10 cellular contexts compared by ENCODE assay signal in the genomic region with DNA sequence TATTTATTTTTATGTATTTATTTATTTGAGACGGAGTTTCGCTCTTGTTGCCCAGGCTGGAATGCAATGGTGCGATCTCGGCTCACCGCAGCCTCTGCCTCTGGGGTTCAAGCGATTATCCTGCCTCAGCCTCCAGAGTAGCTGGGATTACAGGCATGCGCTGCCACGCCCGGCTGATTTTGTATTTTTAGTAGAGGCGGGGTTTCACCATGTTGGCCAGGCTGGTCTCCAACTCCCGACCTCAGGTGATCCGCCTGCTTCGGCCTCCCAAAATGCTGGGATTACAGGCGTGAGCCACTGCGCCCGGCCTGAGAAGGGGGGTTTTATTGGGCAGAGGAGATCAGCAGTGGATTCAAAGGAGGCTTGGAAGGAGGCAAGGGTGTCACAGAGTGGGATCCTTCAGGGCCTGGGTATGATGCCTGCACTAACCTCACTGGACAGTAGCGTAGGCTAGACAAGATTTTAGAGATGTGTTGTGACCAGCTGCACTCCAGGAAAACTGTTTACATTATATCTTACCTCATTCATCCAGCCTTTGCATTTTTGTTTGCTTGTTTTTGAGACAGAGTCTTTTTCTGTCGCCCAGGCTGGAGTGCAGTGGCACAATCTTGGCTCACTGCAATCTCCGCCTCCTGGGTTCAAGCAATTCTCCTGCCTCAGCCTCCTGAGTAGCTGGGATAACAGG. TPM values are rescaled to one million over a fixed set of nuclear protein-coding genes. Genes with fewer than 3 reads are reported as not detected.
"Had no signal": no experiment of that assay in that cellular context is flagged by ENCODE, and none has a peak within 500 bp of the region (broad histone marks: within the 10 kb centered on the region; RNA-seq: fewer than 3 reads in every experiment).

No MANE protein-coding gene starts in this region.

RNA-seq across cellular contexts. Expression of gene THPO, which starts 38.4 kb away (rescaled TPM):
- total RNA-seq: activated CD4-positive, alpha-beta T cell treated with anti-CD3 and anti-CD28 coated beads, Interleukin-2, amount 10 ng/mL, durations not matched to agents 7 days and 5 days; activated CD8-positive, alpha-beta memory T cell treated with anti-CD3 and anti-CD28 coated beads, Interleukin-2, amount 10 ng/mL, durations not matched to agents 7 days and 5 days; activated CD8-positive, alpha-beta T cell treated with anti-CD3 and anti-CD28 coated beads for 36 hours; chondrocyte; dermis blood vessel endothelial cell; lung microvascular endothelial cell; natural killer cell treated with Interleukin-12 subunit alpha and Interleukin-12 subunit beta and Interleukin-15 and Interleukin-18, amount 100 ng/mL, for 72 hours; smooth muscle cell; T-cell had no signal
- polyA plus RNA-seq: immature natural killer cell had no signal
